Comparison of ENCODE assay signal across 1 cellular context in the genomic region with DNA sequence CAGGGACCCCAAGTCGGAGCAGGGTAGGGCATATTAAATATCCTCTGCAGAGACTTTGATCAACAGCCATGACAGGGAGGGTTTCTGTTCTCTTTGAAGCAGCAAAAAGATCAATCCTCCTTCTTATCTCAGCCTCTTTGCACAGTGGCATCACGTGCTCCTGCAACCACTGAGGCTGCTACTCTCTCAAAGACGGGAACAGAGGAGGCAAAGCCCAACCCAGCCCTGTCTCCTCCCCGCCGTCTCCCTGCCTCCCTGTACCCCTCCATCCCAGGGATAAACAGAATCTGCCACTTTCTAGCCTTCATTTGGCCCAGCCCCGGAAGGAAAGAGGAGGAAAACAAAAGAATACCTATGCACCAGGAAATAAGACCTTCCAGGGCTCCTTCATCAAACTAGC.
TF ChIP-seq lines count a peak whose summit lies in the region.

No MANE protein-coding gene starts in this region.

TF ChIP-seq in K562, 482 proteins besides CTCF, POLR2A, EP300 and RAD21:
- TF ChIP-seq USF2 (CRISPR knock-in tag; IDR thresholded peaks at IDR 0.05) (peak; percentile 39; the same call in 1 of the 2 replicates), ZNF696 (CRISPR knock-in tag; conservative IDR thresholded peaks at IDR 0.05) (no peak), MIER1 (IDR thresholded peaks at IDR 0.05; ENCODE audit: low read depth) (no peak)
TF ChIP-seq in K562: peak in this region for 1.
